ENCODE assay signal across 8 cellular contexts in the genomic region with DNA sequence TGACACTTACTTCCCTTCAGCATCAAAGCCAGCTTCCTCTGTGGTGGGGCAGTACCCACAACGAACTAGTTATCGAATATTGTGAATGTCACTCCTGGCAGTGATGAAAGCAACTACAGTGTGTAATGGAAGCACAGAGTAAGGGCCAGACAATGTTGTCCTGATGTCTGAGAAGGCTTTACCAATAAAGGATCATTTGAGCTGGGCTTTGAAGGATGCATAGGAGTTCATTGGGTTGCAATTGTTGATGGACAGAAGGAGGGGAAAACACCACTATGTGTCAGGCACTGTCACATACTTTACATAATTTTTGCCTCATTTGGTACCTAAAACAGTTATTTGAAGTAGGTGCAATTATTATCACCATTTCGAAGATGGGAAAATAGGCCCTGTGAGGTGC. TPM values are rescaled to one million over a fixed set of nuclear protein-coding genes. Genes with fewer than 3 reads are reported as not detected.
"Had no signal": no experiment of that assay in that cellular context is flagged by ENCODE, and none has a peak within 500 bp of the region (broad histone marks: within the 10 kb centered on the region; RNA-seq: fewer than 3 reads in every experiment).

No MANE protein-coding gene starts in this region.

- H3K4me3 ChIP-seq: GM23248, HAP-1, K562 had no signal

- DNase-seq: GM23248, GOT3, H7, IMR-90, KG1 had no signal

- H3K9me3 ChIP-seq: HAP-1 had no signal

- ATAC-seq: HCT116, K562 had no signal

- H3K27ac ChIP-seq: GM23248 had no signal

- H2AFZ ChIP-seq: GM23248 had no signal

- H3K4me1 ChIP-seq: HAP-1 had no signal

- H3K36me3 ChIP-seq: HAP-1 had no signal

- H3K9ac ChIP-seq: GM23248 had no signal

RNA-seq across cellular contexts. Expression of gene HSPB8, which starts 44.1 kb away (rescaled TPM):
- polyA plus RNA-seq: K562 had no signal
